ENCODE assay signal across 2 cellular contexts in genomic region chr6:116028233-116028632, GRCh38.
TF ChIP-seq lines count a peak whose summit lies in the region.

No MANE protein-coding gene starts in this region.

TF ChIP-seq in GM23338, 12 proteins besides CTCF, POLR2A, EP300 and RAD21 (continued from another document):
- TF ChIP-seq ZNF462 (CRISPR knock-in tag; IDR thresholded peaks at IDR 0.05) (no peak), ZNF331 (CRISPR knock-in tag; IDR thresholded peaks at IDR 0.05; ENCODE audit: low read depth) (no peak), EZH2 (IDR thresholded peaks at IDR 0.05; ENCODE audit: low read depth, unreplicated experiment) (no peak), POLR2AphosphoS5 (IDR thresholded peaks at IDR 0.05; ENCODE audit: low read depth) (no peak), STAT1 (IDR thresholded peaks at IDR 0.05; ENCODE audit: unreplicated experiment) (no peak), REST (IDR thresholded peaks at IDR 0.05; ENCODE audit: unreplicated experiment) (no peak), ETS1 (IDR thresholded peaks at IDR 0.05) (no peak), CREB1 (CRISPR knock-in tag; IDR thresholded peaks at IDR 0.05; ENCODE audit: low read depth) (no peak), EZH2phosphoT487 (IDR thresholded peaks at IDR 0.05; ENCODE audit: unreplicated experiment) (no peak)
TF ChIP-seq in GM23338: peak in this region for 0.

TF ChIP-seq in GM12878, 131 proteins besides CTCF, POLR2A, EP300 and RAD21 (continued from another document):
- TF ChIP-seq CUX1 (IDR thresholded peaks at IDR 0.05; ENCODE audit: insufficient replicate concordance, low read depth, low read length) (no peak), KAT2A (conservative IDR thresholded peaks at IDR 0.05; ENCODE audit: control insufficient read depth, low read depth, low read length) (no peak), HCFC1 (IDR thresholded peaks at IDR 0.05; ENCODE audit: low read length) (no peak), SUPT20H (IDR thresholded peaks at IDR 0.05; ENCODE audit: borderline replicate concordance, control insufficient read depth, low read depth, low read length) (no peak), NFIC (IDR thresholded peaks at IDR 0.05; ENCODE audit: low read depth, low read length) (no peak)
